In the genomic region with DNA sequence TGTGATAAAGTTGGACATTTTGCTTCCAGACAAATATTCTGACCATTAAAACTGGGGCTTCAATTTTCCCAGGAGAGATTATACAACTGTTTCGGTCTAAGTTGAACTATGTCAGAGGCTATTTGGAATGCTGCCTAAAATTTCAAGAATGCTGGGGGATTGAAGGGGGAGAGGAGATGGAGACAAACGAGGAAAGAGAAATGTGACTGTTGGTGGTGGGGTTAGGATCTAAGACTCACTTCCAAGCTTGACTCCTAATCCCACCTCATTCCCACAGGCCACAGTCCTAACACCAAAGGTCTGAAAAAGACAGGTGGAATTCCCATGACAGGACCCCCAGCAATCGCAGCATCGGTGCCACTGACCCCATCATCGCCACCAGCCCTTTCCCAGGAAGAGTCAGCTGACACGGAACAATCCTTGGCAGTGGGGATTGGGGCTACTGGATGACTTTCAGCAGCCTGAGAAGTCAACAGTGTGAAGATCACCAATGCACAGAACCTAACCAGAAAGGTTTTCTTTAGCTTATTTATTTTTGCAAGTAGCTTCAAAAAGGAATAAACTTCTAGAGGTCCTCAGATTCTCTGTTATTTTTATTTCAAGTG, we compare ENCODE assay signal across 15 cellular contexts.
DNase-seq lines count a peak whose midpoint lies in the region; ATAC-seq, FAIRE-seq and TF ChIP-seq lines count a peak whose summit lies in the region.
"Had no signal": no experiment of that assay in that cellular context is flagged by ENCODE, and none has a peak within 500 bp of the region (broad histone marks: within the 10 kb centered on the region; RNA-seq: fewer than 3 reads in every experiment).

No MANE protein-coding gene starts in this region.

- no peak overlapping the region for H3K14ac ChIP-seq in neuronal stem cell (ENCODE audit: low read length)

- TF ChIP-seq POLR2A in HepG2 (IDR thresholded peaks at IDR 0.05; ENCODE audit: insufficient read depth in 1 of 2, low read depth in 2 of 2, low read length in 2 of 2) (no peak), right lobe of liver (IDR thresholded peaks at IDR 0.05) (no peak)

- H4K8ac ChIP-seq in neuronal stem cell (ENCODE audit: low read depth, low read length), result no peak overlapping the region

- H3K4me2 ChIP-seq in HepG2 (ENCODE audit: low read depth, low read length), result no peak overlapping the region
- no peak overlapping the region for H3K4me2 ChIP-seq in neuronal stem cell (ENCODE audit: insufficient read depth, low read length, poor library complexity, severe bottlenecking)

- TF ChIP-seq CTCF in HepG2 (CRISPR knock-in tag; IDR thresholded peaks at IDR 0.05) (no peak), right lobe of liver (IDR thresholded peaks at IDR 0.05) (no peak), heart right ventricle (IDR thresholded peaks at IDR 0.05) (no peak)

- 86% methylated on average over 6 of the region's 6 CpGs for WGBS in HepG2 (ENCODE audit: low lambda C conversion rate)
- 53% methylated on average over 4 of the region's 6 CpGs for WGBS in right lobe of liver (ENCODE audit: insufficient coverage, low coverage, low lambda C conversion rate, missing lambda C conversion rate)
- 9 to 15% methylated on average over 6 of the region's 6 CpGs for WGBS in heart right ventricle, 2 donors
- WGBS in neuronal stem cell (ENCODE audit: extremely low coverage in 2 of 2, insufficient read length in 2 of 2, insufficient replicate concordance in 1 of 2), 2 donors, result no CpG with 5 or more reads among the region's 6 CpGs
- WGBS in aorta, 2 donors, result 16 to 24% methylated on average over 6 of the region's 6 CpGs

- CTCF ChIA-PET in HepG2 (lab: Yijun Ruan, JAX; ENCODE audit: low intra/inter-chr PET ratio, low total read pairs), result no interaction called here

- peaks cover 43% of the 10 kb centered on the region for H3K79me2 ChIP-seq in HepG2 (ENCODE audit: insufficient read depth, low read length)

- H3K79me1 ChIP-seq in neuronal stem cell (ENCODE audit: low read depth, low read length), result no peaks in the 10 kb centered on the region

- ATAC-seq in HepG2, result no peak
- no peak for ATAC-seq in right lobe of liver
- ATAC-seq in heart right ventricle, result peak; percentile 25 to 74 (median 50)
- ATAC-seq in aorta (ENCODE audit: low FRiP score), result no peak

- H3K4me3 ChIP-seq in HepG2 (replicated peaks in 1 of 3; ENCODE audit: insufficient read depth in 1 of 3, low read depth in 2 of 3, low read length in 3 of 3) (no peak overlapping the region), right lobe of liver (no peak overlapping the region), heart right ventricle (peak overlapping the region in 1 of 10 donors; percentile 2), neuronal stem cell (ENCODE audit: low read length in 2 of 2) (no peak overlapping the region), aorta (ENCODE audit: low read length in 2 of 2) (no peak overlapping the region)
- H3K4me3 ChIP-seq: skin epidermis had no signal

- H3K36me3 ChIP-seq in HepG2 (replicated peaks in 1 of 2; ENCODE audit: control insufficient read depth in 1 of 2, insufficient read depth in 2 of 2, low read length in 2 of 2) (peaks cover 0 to 2% of the 10 kb centered on the region in 2 experiments; a peak in 2 of 5 replicates), right lobe of liver (no peaks in the 10 kb centered on the region), heart right ventricle (no peaks in the 10 kb centered on the region), neuronal stem cell (replicated peaks in 1 of 2; ENCODE audit: control insufficient read depth in 2 of 2, insufficient read depth in 2 of 2, low read length in 2 of 2) (no peaks in the 10 kb centered on the region), aorta (ENCODE audit: control insufficient read depth in 1 of 2, insufficient read depth in 2 of 2, low read length in 1 of 2) (no peaks in the 10 kb centered on the region)

- DNase-seq in HepG2 (ENCODE audit: low spot score), result no peak
- no peak for DNase-seq in right lobe of liver
- DNase-seq in heart right ventricle, result peak in 1 of 2 donors; percentile 22
- no peak for DNase-seq in neuronal stem cell (ENCODE audit: low spot score)
- DNase-seq in aorta, result no peak
- DNase-seq in stimulated activated CD4-positive, alpha-beta T cell treated with anti-CD3 and anti-CD28 coated beads, Interleukin-4, amount 100 ng/mL, for 1 hour, result no peak
- DNase-seq in Ammon's horn (ENCODE audit: low spot score), result no peak
- DNase-seq in NCI-H2029 (lab: John Stamatoyannopoulos, UW), result no peak
- DNase-seq: activated CD4-positive, alpha-beta T cell treated with anti-CD3 and anti-CD28 coated beads, Interleukin-2, amount 10 ng/mL, durations not matched to agents 7 days and 5 days; activated effector memory CD4-positive, alpha-beta T cell treated with Interleukin-2 at 50 U/mL for 16 hours; cerebellar nuclear complex; DMS 273 treated with DMSO at 0.1 percent for 48 hours; NK-92 treated with Interleukin-12 subunit alpha and Interleukin-12 subunit beta, amount 100 ng/mL, for 24 hours; T-helper 1 cell had no signal

- no peak overlapping the region for H2BK15ac ChIP-seq in neuronal stem cell (ENCODE audit: low read length)

- H2AFZ ChIP-seq in HepG2 (ENCODE audit: low read length) (no peak overlapping the region), neuronal stem cell (ENCODE audit: low read length) (no peak overlapping the region)

- H2AK5ac ChIP-seq in neuronal stem cell (ENCODE audit: low read depth, low read length), result no peak overlapping the region

- no peak overlapping the region for H2BK120ac ChIP-seq in neuronal stem cell (ENCODE audit: low read depth, low read length)

- H3K27me3 ChIP-seq in HepG2 (ENCODE audit: control insufficient read depth in 1 of 2, insufficient read depth in 2 of 2, low read length in 2 of 2) (no peaks in the 10 kb centered on the region), right lobe of liver (no peaks in the 10 kb centered on the region), heart right ventricle (no peaks in the 10 kb centered on the region), neuronal stem cell (ENCODE audit: control insufficient read depth in 3 of 3, insufficient read depth in 3 of 3, low read depth in 1 of 3, low read length in 3 of 3) (no peaks in the 10 kb centered on the region), aorta (ENCODE audit: control insufficient read depth in 1 of 2, insufficient read depth in 2 of 2, low read length in 1 of 2) (no peaks in the 10 kb centered on the region)

- in situ Hi-C loops in HepG2 (cut with HindIII; ENCODE audit: extremely low pct_ligation_motif_present, low pct_unique_long_range_greater_than_20kb), result no loop called here

- H3K23ac ChIP-seq in neuronal stem cell (ENCODE audit: low read depth, low read length, poor library complexity), result no peak overlapping the region

- H3K4me1 ChIP-seq in HepG2 (ENCODE audit: insufficient read depth, low read length), result peaks cover 92% of the 10 kb centered on the region
- peaks cover 0 to 12% (median 4%) of the 10 kb centered on the region in 4 donors for H3K4me1 ChIP-seq in right lobe of liver
- H3K4me1 ChIP-seq in heart right ventricle, result peaks cover 3 to 88% (median 70%) of the 10 kb centered on the region in 9 donors
- peaks cover 3 to 14% of the 10 kb centered on the region in 2 donors for H3K4me1 ChIP-seq in neuronal stem cell (ENCODE audit: control insufficient read depth in 2 of 2, insufficient read depth in 1 of 2, low read depth in 1 of 2, low read length in 2 of 2)
- peaks cover 2 to 7% of the 10 kb centered on the region in 2 donors for H3K4me1 ChIP-seq in aorta (ENCODE audit: control insufficient read depth in 1 of 2, insufficient read depth in 2 of 2, low read length in 2 of 2)

- intact Hi-C loops in HepG2 (cut with micrococcal nuclease; ENCODE audit: unreplicated experiment), result no loop called here
- intact Hi-C loops in right lobe of liver (cut with DNase I), result no loop called here
- intact Hi-C loops in heart right ventricle (cut with DNase I), result loop anchor here in 1 of 10 donors (10.0 kb wide), 1 partner anchor 122 kb away; a partner anchor contains a TSS
- intact Hi-C loops in aorta (cut with DNase I), result no loop called here

- no peak for TF ChIP-seq RAD21 in HepG2 (CRISPR knock-in tag; IDR thresholded peaks at IDR 0.05)

- H3K9me3 ChIP-seq in HepG2 (ENCODE audit: low read length) (no peaks in the 10 kb centered on the region), right lobe of liver (no peaks in the 10 kb centered on the region), heart right ventricle (no peaks in the 10 kb centered on the region), neuronal stem cell (replicated peaks in 1 of 2; ENCODE audit: control insufficient read depth in 2 of 2, insufficient read depth in 1 of 2, low read depth in 1 of 2, low read length in 2 of 2) (no peaks in the 10 kb centered on the region), aorta (ENCODE audit: control insufficient read depth, low read length) (no peaks in the 10 kb centered on the region)

- no peak overlapping the region for H2BK5ac ChIP-seq in neuronal stem cell (ENCODE audit: low read length)

- no peak overlapping the region for H3K9ac ChIP-seq in HepG2 (ENCODE audit: insufficient read depth, low read depth, low read length)
- no peak overlapping the region for H3K9ac ChIP-seq in neuronal stem cell (ENCODE audit: low read depth, low read length, poor library complexity)

- BruUV-seq in HepG2 (replicated peaks; lab: Mats Ljungman, UMichigan), result no TSS peak

- no peak overlapping the region for H2BK12ac ChIP-seq in neuronal stem cell (ENCODE audit: low read length)

- H4K20me1 ChIP-seq in HepG2 (ENCODE audit: insufficient read depth, low read length), result 0 out of 2 replicates have a peak, but pooled peaks cover 4% of the 10 kb centered on the region

- POLR2A ChIA-PET in HepG2 (lab: Yijun Ruan, JAX), result no interaction called here

- peak overlapping the region; percentile 59 for H3K18ac ChIP-seq in neuronal stem cell (ENCODE audit: low read length)

- TF ChIP-seq EP300 in HepG2 (IDR thresholded peaks at IDR 0.05; ENCODE audit: low read depth in 2 of 2, low read length in 2 of 2) (no peak), HepG2 (CRISPR knock-in tag; IDR thresholded peaks at IDR 0.05; ENCODE audit: borderline replicate concordance) (no peak)

- H3K4ac ChIP-seq in neuronal stem cell (ENCODE audit: low read length), result no peak overlapping the region

- no peak for FAIRE-seq in HepG2 (lab: Jason Lieb, UNC)

- H4K91ac ChIP-seq in neuronal stem cell (ENCODE audit: low read depth, low read length, poor library complexity), result no peak overlapping the region

- H3K27ac ChIP-seq in HepG2 (ENCODE audit: extremely low read length, insufficient read depth, low read length), result peak overlapping the region; percentile 91
- peak overlapping the region in 1 of 3 donors; percentile 26 for H3K27ac ChIP-seq in right lobe of liver
- peak overlapping the region in 9 of 10 donors; percentile 29 to 76 (median 68) for H3K27ac ChIP-seq in heart right ventricle
- no peak overlapping the region for H3K27ac ChIP-seq in neuronal stem cell (replicated peaks; ENCODE audit: low read length)
- H3K27ac ChIP-seq in aorta (ENCODE audit: low read depth in 1 of 2, low read length in 2 of 2), result peak overlapping the region; percentile 2 to 86

TF ChIP-seq in HepG2, 621 proteins besides CTCF, POLR2A, EP300 and RAD21 (continues in another document):
- TF ChIP-seq ZFP82 (CRISPR knock-in tag; IDR thresholded peaks at IDR 0.05; ENCODE audit: borderline replicate concordance) (no peak), TBX3 (IDR thresholded peaks at IDR 0.05; ENCODE audit: borderline replicate concordance) (no peak), MIER2 (CRISPR knock-in tag; IDR thresholded peaks at IDR 0.05) (no peak), RBM22 (optimal IDR thresholded peaks at IDR 0.05; ENCODE audit: low read length) (peak; percentile 28), ATAD3A (CRISPR knock-in tag; IDR thresholded peaks at IDR 0.05) (no peak)

Comparison
In these comparisons a context has a peak if more than half of its experiments do, and no peak if none do; other contexts are left out.
1. ATAC-seq: peak in heart right ventricle (8 of 8); none in HepG2 (single experiment), right lobe of liver (0 of 4) and aorta (single experiment).